In the genomic region with DNA sequence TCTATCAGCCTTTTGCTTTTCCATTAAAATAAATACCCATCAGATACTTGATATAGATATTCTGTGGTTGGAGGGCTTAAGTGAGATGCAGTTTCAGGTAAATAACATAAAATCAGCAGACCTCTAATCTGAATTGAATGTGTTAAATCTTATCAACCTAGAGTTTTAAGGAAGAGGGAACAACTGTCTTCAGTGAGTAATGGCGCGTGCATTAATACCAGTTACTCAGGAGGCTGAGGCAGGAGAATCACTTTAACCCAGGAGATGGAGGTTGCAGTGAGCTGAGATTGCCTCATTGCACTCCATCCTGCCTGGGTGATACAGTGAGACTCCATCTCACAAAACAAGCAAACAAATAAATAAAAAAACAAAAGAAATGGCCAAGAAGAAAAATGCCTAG, we compare ENCODE assay signal across 18 cellular contexts. TPM values are rescaled to one million over a fixed set of nuclear protein-coding genes. Genes with fewer than 3 reads are reported as not detected.
DNase-seq lines count a peak whose midpoint lies in the region; ATAC-seq, FAIRE-seq and TF ChIP-seq lines count a peak whose summit lies in the region.
"Had no signal": no experiment of that assay in that cellular context is flagged by ENCODE, and none has a peak within 500 bp of the region (broad histone marks: within the 10 kb centered on the region; RNA-seq: fewer than 3 reads in every experiment).

No MANE protein-coding gene starts in this region.

- no peak overlapping the region for H3K27ac Mint-ChIP-seq in immature natural killer cell
- H3K27ac Mint-ChIP-seq: endodermal cell had no signal

- no peak overlapping the region for H3K4me3 Mint-ChIP-seq in immature natural killer cell
- H3K4me3 Mint-ChIP-seq: endodermal cell had no signal

- peaks cover 0 to 7% (median 6%) of the 10 kb centered on the region in 3 donors for H3K36me3 Mint-ChIP-seq in immature natural killer cell

- in situ Hi-C loops in gastrocnemius medialis (cut with MboI; ENCODE audit: low sequenced_read_pairs in 4 of 4) = no loop called here

- intact Hi-C loops in ascending aorta (cut with DNase I) = loop anchor here (2.0 to 5.0 kb wide), 3 partner anchors 20 to 657 kb away; partner anchors contain the start of gene ANKRD50
- intact Hi-C loops in gastrocnemius medialis (cut with DNase I; ENCODE audit: low total_unique reads) = no loop called here

- H3K27me3 ChIP-seq in ascending aorta (no peaks in the 10 kb centered on the region), foreskin keratinocyte (no peaks in the 10 kb centered on the region), gastrocnemius medialis (no peaks in the 10 kb centered on the region)
- H3K27me3 ChIP-seq: body of pancreas, neutrophil had no signal

- no peaks in the 10 kb centered on the region for H3K9me3 Mint-ChIP-seq in immature natural killer cell
- H3K9me3 Mint-ChIP-seq: endodermal cell had no signal

- peak; percentile 30 for FAIRE-seq in H54 (lab: Jason Lieb, UNC)

- no peaks in the 10 kb centered on the region for H3K9me3 ChIP-seq in ascending aorta
- no peaks in the 10 kb centered on the region for H3K9me3 ChIP-seq in gastrocnemius medialis
- H3K9me3 ChIP-seq: body of pancreas, neutrophil had no signal

- H3K27ac ChIP-seq in ascending aorta (peak overlapping the region; percentile 42 to 65), foreskin keratinocyte (no peak overlapping the region), gastrocnemius medialis (peak overlapping the region in 1 of 4 donors; percentile 26)
- H3K27ac ChIP-seq: body of pancreas, neutrophil had no signal

- peaks cover 0 to 4% of the 10 kb centered on the region in 2 donors for H3K4me1 Mint-ChIP-seq in immature natural killer cell
- H3K4me1 Mint-ChIP-seq: endodermal cell had no signal

- TF ChIP-seq POLR2A in H54 (IDR thresholded peaks at IDR 0.05; ENCODE audit: low read depth, low read length) (no peak), gastrocnemius medialis (IDR thresholded peaks at IDR 0.05) (no peak)

- TF ChIP-seq CTCF in ascending aorta (IDR thresholded peaks at IDR 0.05) = no peak
- TF ChIP-seq CTCF in foreskin keratinocyte (conservative IDR thresholded peaks at IDR 0.05) = no peak
- TF ChIP-seq CTCF in gastrocnemius medialis (IDR thresholded peaks at IDR 0.05 in 4 of 5, conservative IDR thresholded peaks at IDR 0.05 in 1 of 5) = no peak

- H3K4me1 ChIP-seq in ascending aorta = peaks cover 0 to 11% of the 10 kb centered on the region in 2 donors
- H3K4me1 ChIP-seq in foreskin keratinocyte = peaks cover 20% of the 10 kb centered on the region
- peaks cover 6 to 8% of the 10 kb centered on the region in 2 donors for H3K4me1 ChIP-seq in gastrocnemius medialis
- H3K4me1 ChIP-seq: body of pancreas had no signal

- no peaks in the 10 kb centered on the region for H3K27me3 Mint-ChIP-seq in immature natural killer cell (ENCODE audit: low read depth in 3 of 3)

- peak; percentile 53 for ATAC-seq in foreskin keratinocyte
- no peak for ATAC-seq in gastrocnemius medialis
- ATAC-seq: body of pancreas had no signal

- H3K4me3 ChIP-seq in ascending aorta (peak overlapping the region; percentile 49 to 53), gastrocnemius medialis (peak overlapping the region in 3 of 4 donors; percentile 44 to 58 (median 49))
- H3K4me3 ChIP-seq: body of pancreas, lung had no signal

- no peak for DNase-seq in H54 (ENCODE audit: insufficient read length, low spot score)
- no peak for DNase-seq in ascending aorta (ENCODE audit: low spot score in 2 of 2)
- no peak for DNase-seq in foreskin keratinocyte
- DNase-seq in gastrocnemius medialis = no peak
- DNase-seq in immature natural killer cell = no peak
- DNase-seq in NCI-H1092 (lab: John Stamatoyannopoulos, UW) = no peak
- no peak for DNase-seq in DMS53 treated with DMSO at 0.1 percent for 48 hours (lab: John Stamatoyannopoulos, UW; ENCODE audit: unreplicated experiment)
- DNase-seq in NCI-H2196 (lab: John Stamatoyannopoulos, UW; ENCODE audit: unreplicated experiment) = no peak
- DNase-seq: activated gamma-delta T cell treated with Interleukin-2 at 50 U/mL for 16 hours, body of pancreas, DMS153, endodermal cell, head of caudate nucleus, Kasumi-1, NCI-H2029 treated with DMSO at 0.1 percent for 48 hours, SHP77 had no signal

- H3K36me3 ChIP-seq in ascending aorta (no peaks in the 10 kb centered on the region), gastrocnemius medialis (no peaks in the 10 kb centered on the region)
- H3K36me3 ChIP-seq: neutrophil had no signal

RNA-seq across cellular contexts. Expression of gene FAT4, which starts 54.3 kb away (rescaled TPM):
- total RNA-seq in ascending aorta (16.8 TPM), foreskin keratinocyte (1.4 and 1.5 TPM in 2 replicates), gastrocnemius medialis (1 to 10 TPM; 3.4 to 5.3 (median 3.9) TPM)
- polyA plus RNA-seq in foreskin keratinocyte (0.06 and 0.08 TPM in 2 replicates), immature natural killer cell (1 to 10 TPM in 1 of 3 donors, under 1 TPM in 2; 0.32 to 1.4 (median 0.47) TPM)
